In genomic region chr2:237739101-237739500, GRCh38 we compare ENCODE assay signal across 15 cellular contexts. TPM values are rescaled to one million over a fixed set of nuclear protein-coding genes. Genes with fewer than 3 reads are reported as not detected.
DNase-seq lines count a peak whose midpoint lies in the region; ATAC-seq and TF ChIP-seq lines count a peak whose summit lies in the region.
"Had no signal": no experiment of that assay in that cellular context is flagged by ENCODE, and none has a peak within 500 bp of the region (broad histone marks: within the 10 kb centered on the region; RNA-seq: fewer than 3 reads in every experiment).

No MANE protein-coding gene starts in this region.

- intact Hi-C loops in left cardiac atrium (cut with DNase I) (no loop called here), uterus (cut with DNase I; ENCODE audit: low total_unique reads) (no loop called here)

- TF ChIP-seq POLR2A in uterus (IDR thresholded peaks at IDR 0.05) (peak; percentile 57 to 58), GM18505 (IDR thresholded peaks at IDR 0.05; ENCODE audit: borderline replicate concordance, extremely low read depth, insufficient read depth, insufficient read length) (no peak)

- H3K4me1 Mint-ChIP-seq in activated T-cell treated with anti-CD3 and anti-CD28 coated beads, Interleukin-2, amount 50 U/mL, for 24 hours (ENCODE audit: low read depth): peaks cover 56% of the 10 kb centered on the region

- H3K4me1 ChIP-seq in parathyroid adenoma: no peaks in the 10 kb centered on the region
- H3K4me1 ChIP-seq in uterus: peaks cover 13 to 32% of the 10 kb centered on the region in 2 donors

- H3K27me3 ChIP-seq in parathyroid adenoma (ENCODE audit: control insufficient read depth, insufficient read depth, low read length) (no peaks in the 10 kb centered on the region), uterus (no peaks in the 10 kb centered on the region)
- H3K27me3 ChIP-seq: body of pancreas had no signal

- TF ChIP-seq CTCF in parathyroid adenoma (IDR thresholded peaks at IDR 0.05) (no peak), uterus (IDR thresholded peaks at IDR 0.05) (no peak)

- no peak for DNase-seq in activated T-cell treated with anti-CD3 and anti-CD28 coated beads, Interleukin-2, amount 50 U/mL, for 24 hours
- DNase-seq in activated T-cell treated with anti-CD3 and anti-CD28 coated beads for 4 hours (no peak), left cardiac atrium (peak; percentile 73), uterus (peak; percentile 79), cerebellar cortex (ENCODE audit: low spot score) (no peak)
- DNase-seq: activated T-cell treated with anti-CD3 and anti-CD28 coated beads, Interleukin-2, amount 50 U/mL, for 4 hours; body of pancreas; COR-L47; KG1; mesendoderm; SHP77 treated with DMSO at 0.1 percent for 48 hours; substantia nigra had no signal

- H3K9me3 ChIP-seq in parathyroid adenoma (ENCODE audit: control insufficient read depth, low read length) (no peaks in the 10 kb centered on the region), uterus (no peaks in the 10 kb centered on the region)
- H3K9me3 ChIP-seq: body of pancreas had no signal

- H3K27ac ChIP-seq in parathyroid adenoma (peak overlapping the region; percentile 31), uterus (peak overlapping the region; percentile 80 to 91)
- H3K27ac ChIP-seq: body of pancreas had no signal

- H3K79me2 ChIP-seq in parathyroid adenoma: peaks cover 34% of the 10 kb centered on the region

- H3K4me3 ChIP-seq in parathyroid adenoma (ENCODE audit: low read depth, low read length): no peak overlapping the region
- H3K4me3 ChIP-seq in uterus: peak overlapping the region in 1 of 2 donors; percentile 2
- H3K4me3 ChIP-seq: body of pancreas had no signal

- H3K36me3 ChIP-seq in parathyroid adenoma (ENCODE audit: control insufficient read depth, insufficient read depth, low read length): no peaks in the 10 kb centered on the region
- no peaks in the 10 kb centered on the region for H3K36me3 ChIP-seq in uterus

- peak overlapping the region; percentile 76 for H3K27ac Mint-ChIP-seq in activated T-cell treated with anti-CD3 and anti-CD28 coated beads, Interleukin-2, amount 50 U/mL, for 24 hours

- ATAC-seq in left cardiac atrium: peak; percentile 93 to 96
- ATAC-seq in HG02981 (IDR thresholded peaks at IDR 0.05; ENCODE audit: unreplicated experiment): no peak
- ATAC-seq in GM18505 (IDR thresholded peaks at IDR 0.05; ENCODE audit: unreplicated experiment): no peak
- ATAC-seq: activated T-cell treated with anti-CD3 and anti-CD28 coated beads, Interleukin-2, amount 50 U/mL, for 4 hours; body of pancreas had no signal

- no peaks in the 10 kb centered on the region for H3K27me3 Mint-ChIP-seq in activated T-cell treated with anti-CD3 and anti-CD28 coated beads, Interleukin-2, amount 50 U/mL, for 24 hours

- H2AFZ ChIP-seq in parathyroid adenoma: no peak overlapping the region

- H3K36me3 Mint-ChIP-seq in activated T-cell treated with anti-CD3 and anti-CD28 coated beads, Interleukin-2, amount 50 U/mL, for 24 hours (ENCODE audit: low read depth): peaks cover 80% of the 10 kb centered on the region

- no peak overlapping the region for H3K4me2 ChIP-seq in parathyroid adenoma (ENCODE audit: low read length)

- H3K9me3 Mint-ChIP-seq in activated T-cell treated with anti-CD3 and anti-CD28 coated beads, Interleukin-2, amount 50 U/mL, for 24 hours: no peaks in the 10 kb centered on the region
- H3K9me3 Mint-ChIP-seq: activated T-cell treated with anti-CD3 and anti-CD28 coated beads, Interleukin-2, amount 50 U/mL, for 4 hours had no signal

- H3K4me3 Mint-ChIP-seq in activated T-cell treated with anti-CD3 and anti-CD28 coated beads, Interleukin-2, amount 50 U/mL, for 24 hours: no peak overlapping the region
- H3K4me3 Mint-ChIP-seq: activated T-cell treated with anti-CD3 and anti-CD28 coated beads, Interleukin-2, amount 50 U/mL, for 4 hours had no signal

- H3K9ac ChIP-seq in parathyroid adenoma: no peak overlapping the region

RNA-seq across cellular contexts. Expression of gene RBM44, which starts 59.5 kb away (rescaled TPM):
- under 1 TPM; 0.38 to 0.47 TPM for total RNA-seq in left cardiac atrium
- 1 to 10 TPM in 3 of 4 donors, under 1 TPM in 1; under 0.01 to 3.6 (median 1.8) TPM for total RNA-seq in uterus

Comparison
In these comparisons a context has a peak if more than half of its experiments do, and no peak if none do; other contexts are left out.
1. DNase-seq: peak in left cardiac atrium (single experiment) and uterus (2 of 2); none in activated T-cell treated with anti-CD3 and anti-CD28 coated beads, Interleukin-2, amount 50 U/mL, for 24 hours (single experiment), activated T-cell treated with anti-CD3 and anti-CD28 coated beads for 4 hours (single experiment) and cerebellar cortex (single experiment).
2. ATAC-seq: peak in left cardiac atrium (2 of 2); none in HG02981 (single experiment) and GM18505 (single experiment).